In the genomic region with DNA sequence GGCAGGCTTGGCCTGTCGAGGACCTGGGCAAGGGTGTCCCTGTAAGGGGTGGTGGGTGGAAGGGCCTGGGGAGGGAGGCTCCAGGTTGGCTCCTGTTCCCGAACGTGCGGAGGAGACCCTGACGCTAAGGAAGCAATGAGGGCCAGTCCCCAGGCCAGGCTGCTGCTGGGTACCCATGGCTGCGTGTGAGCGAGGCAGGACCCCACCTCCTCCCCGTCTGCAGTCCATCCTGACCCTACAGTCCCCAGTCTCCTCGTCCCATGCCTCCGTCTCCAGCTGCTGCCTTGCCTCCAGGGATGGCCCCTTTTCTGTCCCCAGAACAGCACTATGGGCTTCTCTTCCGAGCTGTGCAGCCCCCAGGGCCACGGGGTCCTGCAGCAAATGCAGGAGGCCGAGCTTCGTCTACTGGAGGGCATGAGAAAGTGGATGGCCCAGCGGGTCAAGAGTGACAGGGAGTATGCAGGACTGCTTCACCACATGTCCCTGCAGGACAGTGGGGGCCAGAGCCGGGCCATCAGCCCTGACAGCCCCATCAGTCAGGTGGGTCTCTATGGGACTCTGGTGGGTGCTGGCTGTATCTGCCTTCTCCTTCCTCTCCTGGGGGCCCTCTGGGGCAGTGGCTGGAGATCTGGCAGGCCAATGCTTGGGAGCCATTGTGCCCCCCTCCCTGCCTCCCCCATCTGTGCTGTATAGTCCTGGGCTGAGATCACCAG, we compare ENCODE assay signal across 7 cellular contexts. TPM values are rescaled to one million over a fixed set of nuclear protein-coding genes. Genes with fewer than 3 reads are reported as not detected.
DNase-seq lines count a peak whose midpoint lies in the region; ATAC-seq and TF ChIP-seq lines count a peak whose summit lies in the region.
"Had no signal": no experiment of that assay in that cellular context is flagged by ENCODE, and none has a peak within 500 bp of the region (broad histone marks: within the 10 kb centered on the region; RNA-seq: fewer than 3 reads in every experiment).

No MANE protein-coding gene starts in this region.

- H3K27ac ChIP-seq in adrenal gland, result peak overlapping the region; percentile 53 to 95 (median 91)

- no peaks in the 10 kb centered on the region for H3K9me3 ChIP-seq in adrenal gland (replicated peaks in 1 of 3)
- no peaks in the 10 kb centered on the region for H3K9me3 ChIP-seq in mucosa of descending colon

- DNase-seq in EH (ENCODE audit: low read depth) (peak; percentile 4), adrenal gland (no peak), mucosa of descending colon (no peak), omental fat pad (ENCODE audit: low spot score) (no peak), RPMI8226 (no peak)
- DNase-seq: stimulated activated CD4-positive, alpha-beta T cell treated with anti-CD3 and anti-CD28 coated beads, Interleukin-4, amount 100 ng/mL, for 24 hours had no signal

- peak; percentile 2 for ATAC-seq in mucosa of descending colon
- no peak for ATAC-seq in GM18511 (IDR thresholded peaks at IDR 0.05; ENCODE audit: unreplicated experiment)
- ATAC-seq in omental fat pad (ENCODE audit: low FRiP score), result no peak

- no peaks in the 10 kb centered on the region for H3K27me3 ChIP-seq in adrenal gland

- TF ChIP-seq POLR2A in adrenal gland (IDR thresholded peaks at IDR 0.05), result no peak

- intact Hi-C loops in adrenal gland (cut with DNase I) (loop anchor here (5.0 to 10.0 kb wide), 3 partner anchors 170 to 238 kb away; partner anchors contain the start of gene BLM (in 1 of the 2)), mucosa of descending colon (cut with DNase I, micrococcal nuclease) (loop anchor here (5.0 to 10.0 kb wide), 3 partner anchors 190 to 360 kb away; partner anchors contain the start of gene CRTC3 (in 1 of the 2))

- H3K4me3 ChIP-seq in adrenal gland, result peak overlapping the region in 2 of 4 donors; percentile 10 to 63
- H3K4me3 ChIP-seq in mucosa of descending colon, result no peak overlapping the region

- H3K4me1 ChIP-seq in adrenal gland (replicated peaks in 1 of 2) (peaks cover 0 to 33% of the 10 kb centered on the region in 2 donors), mucosa of descending colon (ENCODE audit: low read depth) (peaks cover 15% of the 10 kb centered on the region)

- no peak for TF ChIP-seq CTCF in adrenal gland (IDR thresholded peaks at IDR 0.05)
- no peak for TF ChIP-seq CTCF in mucosa of descending colon (IDR thresholded peaks at IDR 0.05)
- TF ChIP-seq CTCF in omental fat pad (IDR thresholded peaks at IDR 0.05), result no peak

- H3K36me3 ChIP-seq in adrenal gland (replicated peaks in 1 of 2) (peaks cover 0 to 49% of the 10 kb centered on the region in 2 donors), mucosa of descending colon (ENCODE audit: low read depth) (no peaks in the 10 kb centered on the region)

- WGBS in adrenal gland, 4 donors, result 52 to 95% (median 67%) methylated on average over 4 to 16 of the region's 16 CpGs

RNA-seq across cellular contexts. Expression of gene FES, which starts 0.6 kb away (rescaled TPM):
- 10 to 100 TPM; 15.3 to 82.3 (median 27.7) TPM for total RNA-seq in adrenal gland
- polyA plus RNA-seq in adrenal gland, result 10 to 100 TPM in 2 of 3 donors, 1 to 10 TPM in 1; 2.3 to 32.9 (median 19.5) TPM
- 10 to 100 TPM in 2 of 3 donors, 1 to 10 TPM in 1; 7.9 to 18.6 (median 12.1) TPM for total RNA-seq in mucosa of descending colon
- 100 to 1,000 TPM in 1 of 4 donors, 10 to 100 TPM in 3; 57.0 to 146 (median 77.2) TPM for total RNA-seq in omental fat pad

RNA-seq across cellular contexts. Expression of gene FURIN, which starts 16.5 kb away (rescaled TPM):
- total RNA-seq in adrenal gland (100 to 1,000 TPM in 1 of 8 donors, 10 to 100 TPM in 7; 38.7 to 119 (median 50.0) TPM), mucosa of descending colon (10 to 100 TPM; 65.9 to 83.4 (median 67.4) TPM), omental fat pad (100 to 1,000 TPM in 2 of 4 donors, 10 to 100 TPM in 2; 58.7 to 121 (median 92.3) TPM)
- polyA plus RNA-seq in adrenal gland, result 10 to 100 TPM; 11.5 to 29.3 (median 24.7) TPM

RNA-seq across cellular contexts. Expression of gene MAN2A2, which starts 18.2 kb away (rescaled TPM):
- 10 to 100 TPM; 52.3 to 94.6 (median 68.5) TPM for total RNA-seq in adrenal gland
- 10 to 100 TPM; 26.5 to 83.3 (median 46.2) TPM for polyA plus RNA-seq in adrenal gland
- 10 to 100 TPM; 50.9 to 75.8 (median 75.3) TPM for total RNA-seq in mucosa of descending colon
- total RNA-seq in omental fat pad, result 10 to 100 TPM; 32.9 to 90.3 (median 66.4) TPM

RNA-seq across cellular contexts. Expression of gene HDDC3, which starts 47.5 kb away (rescaled TPM):
- total RNA-seq in adrenal gland (10 to 100 TPM; 14.6 to 40.2 (median 25.0) TPM), mucosa of descending colon (10 to 100 TPM; 10.7 to 23.4 (median 15.4) TPM), omental fat pad (10 to 100 TPM; 11.2 to 27.3 (median 18.0) TPM)
- polyA plus RNA-seq in adrenal gland, result 10 to 100 TPM; 19.9 to 31.5 (median 30.4) TPM

RNA-seq across cellular contexts. Expression of gene UNC45A, which starts 50.2 kb away (rescaled TPM):
- 100 to 1,000 TPM in 1 of 8 donors, 10 to 100 TPM in 7; 32.2 to 114 (median 54.2) TPM for total RNA-seq in adrenal gland
- polyA plus RNA-seq in adrenal gland, result 10 to 100 TPM; 28.1 to 82.1 (median 71.1) TPM
- 10 to 100 TPM; 43.9 to 92.5 (median 54.8) TPM for total RNA-seq in mucosa of descending colon
- 10 to 100 TPM; 40.8 to 61.5 (median 48.8) TPM for total RNA-seq in omental fat pad
